Comparison of ENCODE assay signal across 29 cellular contexts in the genomic region with DNA sequence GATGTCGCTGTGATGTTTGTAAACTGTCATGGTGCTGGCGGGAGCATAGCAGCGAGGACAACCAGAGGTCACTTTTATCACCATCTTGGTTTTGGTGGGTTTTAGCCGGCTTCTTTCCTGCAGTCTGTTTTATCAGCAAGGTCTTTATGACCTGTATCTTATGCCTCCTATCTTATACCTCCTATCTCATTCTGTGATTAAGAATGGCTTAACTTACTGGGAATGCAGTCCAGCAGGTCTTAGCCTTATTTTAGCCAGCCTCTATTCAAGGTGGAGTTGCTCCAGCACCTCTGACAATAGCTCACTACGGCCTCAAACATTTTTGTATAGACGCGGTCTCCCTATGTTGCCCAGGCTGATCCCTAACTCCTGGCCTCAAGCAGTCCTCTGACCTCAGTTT. TPM values are rescaled to one million over a fixed set of nuclear protein-coding genes. Genes with fewer than 3 reads are reported as not detected.
A peak's percentile ranks its signal among the peaks of the same experiment; 100 is the strongest.
DNase-seq lines count a peak whose midpoint lies in the region; ATAC-seq, FAIRE-seq and TF ChIP-seq lines count a peak whose summit lies in the region.
"Had no signal": no experiment of that assay in that cellular context is flagged by ENCODE, and none has a peak within 500 bp of the region (broad histone marks: within the 10 kb centered on the region; RNA-seq: fewer than 3 reads in every experiment).

No MANE protein-coding gene starts in this region.

- WGBS in heart right ventricle, 2 donors, result 31 to 38% methylated on average over 7 of the region's 7 CpGs
- no CpG with 5 or more reads among the region's 7 CpGs for WGBS in mesendoderm (ENCODE audit: extremely low coverage, insufficient coverage, low lambda C conversion rate)

- H2BK15ac ChIP-seq in mesendoderm (replicated peaks; ENCODE audit: low read depth), result no peak overlapping the region

- no peak for TF ChIP-seq CTCF in heart right ventricle (IDR thresholded peaks at IDR 0.05)
- TF ChIP-seq CTCF in bronchial epithelial cell (IDR thresholded peaks at IDR 0.05; ENCODE audit: insufficient read depth, low read length, severe bottlenecking), result no peak

- no peak overlapping the region for H4K8ac ChIP-seq in mesendoderm (ENCODE audit: low read depth, low read length)

- no peaks in the 10 kb centered on the region for H3K36me3 Mint-ChIP-seq in activated CD4-positive, alpha-beta T cell treated with anti-CD3 and anti-CD28 coated beads, Interleukin-2, amount 10 ng/mL, durations not matched to agents 24 days and 14 days (ENCODE audit: low read depth)
- H3K36me3 Mint-ChIP-seq: CD8-positive, alpha-beta T cell had no signal

- H2AK5ac ChIP-seq in mesendoderm (ENCODE audit: low read length), result no peak overlapping the region

- H3K36me3 ChIP-seq in heart right ventricle (no peaks in the 10 kb centered on the region), bronchial epithelial cell (ENCODE audit: control insufficient read depth, insufficient read depth, low read length) (no peaks in the 10 kb centered on the region), mesendoderm (ENCODE audit: control insufficient read depth, insufficient read depth, low read length) (no peaks in the 10 kb centered on the region)
- H3K36me3 ChIP-seq: HAP-1, Peyer's patch had no signal

- no peak overlapping the region for H3K4me3 Mint-ChIP-seq in activated CD4-positive, alpha-beta T cell treated with anti-CD3 and anti-CD28 coated beads, Interleukin-2, amount 10 ng/mL, durations not matched to agents 24 days and 14 days
- H3K4me3 Mint-ChIP-seq: B cell; CD8-positive, alpha-beta T cell; HFFc6; IgD-negative memory B cell had no signal

- peaks cover 0 to 33% (median 15%) of the 10 kb centered on the region in 9 donors for H3K4me1 ChIP-seq in heart right ventricle
- H3K4me1 ChIP-seq in mesendoderm (ENCODE audit: control insufficient read depth, low read depth, low read length), result peaks cover 18% of the 10 kb centered on the region
- H3K4me1 ChIP-seq: HAP-1 had no signal

- H3K9me3 Mint-ChIP-seq in activated CD4-positive, alpha-beta T cell treated with anti-CD3 and anti-CD28 coated beads, Interleukin-2, amount 10 ng/mL, durations not matched to agents 24 days and 14 days, result no peaks in the 10 kb centered on the region
- H3K9me3 Mint-ChIP-seq: CD8-positive, alpha-beta T cell had no signal

- no peak overlapping the region for H4K5ac ChIP-seq in mesendoderm (ENCODE audit: low read length)

- no peak overlapping the region for H3K56ac ChIP-seq in mesendoderm (ENCODE audit: low read length)

- H3K27ac ChIP-seq in heart right ventricle (peak overlapping the region in 1 of 10 donors; percentile 14), mesendoderm (ENCODE audit: low read depth, low read length) (no peak overlapping the region)
- H3K27ac ChIP-seq: 22Rv1, C4-2B, KMS-11, Peyer's patch had no signal

- no peak overlapping the region for H2BK5ac ChIP-seq in mesendoderm (ENCODE audit: low read length)

- no peak overlapping the region for H3K18ac ChIP-seq in mesendoderm (ENCODE audit: low read length)

- H3K9me3 ChIP-seq in heart right ventricle, result no peaks in the 10 kb centered on the region
- H3K9me3 ChIP-seq: HAP-1, Peyer's patch had no signal

- H3K27me3 ChIP-seq in heart right ventricle (peaks cover 0 to 7% (median 0%) of the 10 kb centered on the region in 7 donors), bronchial epithelial cell (ENCODE audit: control insufficient read depth, insufficient read depth, low read length) (no peaks in the 10 kb centered on the region), mesendoderm (ENCODE audit: insufficient read depth, low read length, poor library complexity) (no peaks in the 10 kb centered on the region)
- H3K27me3 ChIP-seq: Peyer's patch had no signal

- H3K27me3 Mint-ChIP-seq in activated CD4-positive, alpha-beta T cell treated with anti-CD3 and anti-CD28 coated beads, Interleukin-2, amount 10 ng/mL, durations not matched to agents 24 days and 14 days, result peaks cover 3% of the 10 kb centered on the region

- H3K79me1 ChIP-seq in mesendoderm (ENCODE audit: low read length), result peaks cover 2% of the 10 kb centered on the region

- H3K79me2 ChIP-seq in mesendoderm (ENCODE audit: control insufficient read depth, insufficient read depth, low read length), result no peaks in the 10 kb centered on the region

- no peaks in the 10 kb centered on the region for H3K4me1 Mint-ChIP-seq in activated CD4-positive, alpha-beta T cell treated with anti-CD3 and anti-CD28 coated beads, Interleukin-2, amount 10 ng/mL, durations not matched to agents 24 days and 14 days
- H3K4me1 Mint-ChIP-seq: B cell had no signal

- no peak overlapping the region for H3K9ac ChIP-seq in mesendoderm (ENCODE audit: low read length)
- H3K9ac ChIP-seq: KMS-11 had no signal

- H2BK120ac ChIP-seq in mesendoderm (ENCODE audit: low read depth, low read length), result no peak overlapping the region

- no peak overlapping the region for H3K23ac ChIP-seq in mesendoderm (ENCODE audit: low read length)

- H3K4me3 ChIP-seq in heart right ventricle (no peak overlapping the region), bronchial epithelial cell (ENCODE audit: low read depth, low read length) (no peak overlapping the region), mesendoderm (ENCODE audit: low read length) (no peak overlapping the region)
- H3K4me3 ChIP-seq: HAP-1, Peyer's patch had no signal

- no peak for ATAC-seq in heart right ventricle
- ATAC-seq: CD8-positive, alpha-beta T cell had no signal

- intact Hi-C loops in cardiac septum (cut with DNase I) (no loop called here), heart right ventricle (cut with DNase I) (no loop called here)
- intact Hi-C loops in activated CD4-positive, alpha-beta T cell treated with anti-CD3 and anti-CD28 coated beads, Interleukin-2, amount 10 ng/mL, durations not matched to agents 24 days and 14 days (cut with micrococcal nuclease), result no loop called here

- FAIRE-seq in bronchial epithelial cell (lab: Jason Lieb, UNC), result no peak
- FAIRE-seq: GM12892 had no signal

- DNase-seq in cardiac septum (ENCODE audit: low spot score) (peak; percentile 22), heart right ventricle (no peak), bronchial epithelial cell (ENCODE audit: low read depth) (peak; percentile 42), mesendoderm (peak; percentile 73), NCI-H1436 treated with DMSO at 0.1 percent for 48 hours (lab: John Stamatoyannopoulos, UW) (no peak)
- DNase-seq in activated CD4-positive, alpha-beta T cell treated with anti-CD3 and anti-CD28 coated beads, Interleukin-2, amount 50 U/mL, for 48 hours, result no peak
- DNase-seq in activated CD4-positive, alpha-beta T cell treated with anti-CD3 and anti-CD28 coated beads, Interleukin-2, amount 10 ng/mL, durations not matched to agents 24 days and 14 days, result no peak
- DNase-seq: CD8-positive, alpha-beta T cell; DMS79 treated with DMSO at 0.1 percent for 48 hours; GOT3; HFFc6; MM.1S; NCI-H1048; NCI-H1417; NCI-H1694 treated with DMSO at 0.1 percent for 48 hours; NCI-H2081; NCI-H2171; NCI-H226; NCI-H510A; NCI-H69; SHP77 treated with DMSO at 0.1 percent for 48 hours had no signal

- H3K4me2 ChIP-seq in mesendoderm (ENCODE audit: low read length), result no peak overlapping the region
- H3K4me2 ChIP-seq: KMS-11 had no signal

- H3K4ac ChIP-seq in mesendoderm (ENCODE audit: low read depth, low read length), result no peak overlapping the region

- no peak overlapping the region for H3K27ac Mint-ChIP-seq in activated CD4-positive, alpha-beta T cell treated with anti-CD3 and anti-CD28 coated beads, Interleukin-2, amount 10 ng/mL, durations not matched to agents 24 days and 14 days
- H3K27ac Mint-ChIP-seq: B cell; CD8-positive, alpha-beta T cell; HFFc6; IgD-negative memory B cell had no signal

RNA-seq across cellular contexts. Expression of gene B4GALNT3, which starts 53.7 kb away (rescaled TPM):
- total RNA-seq in cardiac septum (65.3 TPM), heart right ventricle (10 to 100 TPM; 19.6 to 53.5 (median 36.5) TPM), bronchial epithelial cell (8.2 and 8.3 TPM in 2 replicates)
- polyA plus RNA-seq in heart right ventricle, result 10 to 100 TPM; 14.1 to 58.7 TPM
- 16.0 TPM for polyA plus RNA-seq in mesendoderm (2013, experiment 1 of 2)
- polyA plus RNA-seq in mesendoderm (2013, experiment 2 of 2), result 14.7 TPM
- 6.6 TPM in 2 replicates for total RNA-seq in activated CD4-positive, alpha-beta T cell treated with anti-CD3 and anti-CD28 coated beads, Interleukin-2, amount 10 ng/mL, durations not matched to agents 24 days and 14 days
- total RNA-seq: B cell, HFFc6 had no signal

Comparison
In these comparisons a context has a peak if more than half of its experiments do, and no peak if none do; other contexts are left out.
1. DNase-seq: peak in cardiac septum (single experiment), bronchial epithelial cell (single experiment) and mesendoderm (single experiment); none in heart right ventricle (0 of 2), activated CD4-positive, alpha-beta T cell treated with anti-CD3 and anti-CD28 coated beads, Interleukin-2, amount 50 U/mL, for 48 hours (0 of 2), activated CD4-positive, alpha-beta T cell treated with anti-CD3 and anti-CD28 coated beads, Interleukin-2, amount 10 ng/mL, durations not matched to agents 24 days and 14 days (single experiment) and NCI-H1436 treated with DMSO at 0.1 percent for 48 hours (single experiment).